ENCODE assay signal across 2 cellular contexts in genomic region chr9:136445799-136446198, GRCh38.
TF ChIP-seq lines count a peak whose summit lies in the region.

No MANE protein-coding gene starts in this region.

TF ChIP-seq in HEK293, 187 proteins besides CTCF, POLR2A, EP300 and RAD21:
- TF ChIP-seq SP7 (tag by site-specific recombination; IDR thresholded peaks at IDR 0.05) (peak; percentile 16; the same call in 1 of the 2 replicates), ZNF658 (tag by site-specific recombination; IDR thresholded peaks at IDR 0.05) (no peak), ZNF121 (tag by site-specific recombination; IDR thresholded peaks at IDR 0.05) (0 out of 2 replicates have a peak, but pooled peaks have one; percentile 13), ZNF785 (tag by site-specific recombination; IDR thresholded peaks at IDR 0.05) (no peak), ZNF449 (tag by site-specific recombination; IDR thresholded peaks at IDR 0.05) (no peak), BCL6B (tag by site-specific recombination; IDR thresholded peaks at IDR 0.05) (no peak)

TF ChIP-seq in K562, 482 proteins besides CTCF, POLR2A, EP300 and RAD21:
- TF ChIP-seq BCOR (IDR thresholded peaks at IDR 0.05) (peak; percentile 77), RCOR1 (IDR thresholded peaks at IDR 0.05; ENCODE audit: borderline replicate concordance in 1 of 2, low read depth in 2 of 2, low read length in 2 of 2) (0 out of 4 replicates have a peak, but pooled peaks of 1 of the 2 experiments have one; percentile 6), KDM1A (IDR thresholded peaks at IDR 0.05) (peak; percentile 25; a peak in 1 of 4 replicates), ADNP (tag; IDR thresholded peaks at IDR 0.05) (peak; percentile 48; the same call in 1 of the 2 replicates), CEBPB (tag; IDR thresholded peaks at IDR 0.05) (peak; percentile 57), PATZ1 (CRISPR knock-in tag; IDR thresholded peaks at IDR 0.05; ENCODE audit: borderline replicate concordance) (no peak), ZNF23 (CRISPR knock-in tag; IDR thresholded peaks at IDR 0.05) (no peak), RBM25 (IDR thresholded peaks at IDR 0.05; ENCODE audit: low read depth, low read length, severe bottlenecking) (peak; percentile 88), SMARCA5 (IDR thresholded peaks at IDR 0.05) (peak; percentile 52; the same call in 1 of the 2 replicates)
